2 cellular contexts compared by ENCODE assay signal in genomic region chr11:46719048-46719542, GRCh38.
TF ChIP-seq lines count a peak whose summit lies in the region.

Gene F2 (plus strand): TSS chr11:46719213. CDS start chr11:46719236, 23 bp downstream.

TF ChIP-seq in SK-N-SH, 30 proteins besides CTCF, POLR2A, EP300 and RAD21:
- TF ChIP-seq, protein P1, sequence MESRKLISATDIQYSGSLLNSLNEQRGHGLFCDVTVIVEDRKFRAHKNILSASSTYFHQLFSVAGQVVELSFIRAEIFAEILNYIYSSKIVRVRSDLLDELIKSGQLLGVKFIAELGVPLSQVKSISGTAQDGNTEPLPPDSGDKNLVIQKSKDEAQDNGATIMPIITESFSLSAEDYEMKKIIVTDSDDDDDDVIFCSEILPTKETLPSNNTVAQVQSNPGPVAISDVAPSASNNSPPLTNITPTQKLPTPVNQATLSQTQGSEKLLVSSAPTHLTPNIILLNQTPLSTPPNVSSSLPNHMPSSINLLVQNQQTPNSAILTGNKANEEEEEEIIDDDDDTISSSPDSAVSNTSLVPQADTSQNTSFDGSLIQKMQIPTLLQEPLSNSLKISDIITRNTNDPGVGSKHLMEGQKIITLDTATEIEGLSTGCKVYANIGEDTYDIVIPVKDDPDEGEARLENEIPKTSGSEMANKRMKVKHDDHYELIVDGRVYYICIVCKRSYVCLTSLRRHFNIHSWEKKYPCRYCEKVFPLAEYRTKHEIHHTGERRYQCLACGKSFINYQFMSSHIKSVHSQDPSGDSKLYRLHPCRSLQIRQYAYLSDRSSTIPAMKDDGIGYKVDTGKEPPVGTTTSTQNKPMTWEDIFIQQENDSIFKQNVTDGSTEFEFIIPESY (IDR thresholded peaks at IDR 0.05; ENCODE audit: borderline replicate concordance, low read depth), result no peak
- no peak for TF ChIP-seq FOXM1 (IDR thresholded peaks at IDR 0.05; ENCODE audit: low read depth)
- no peak for TF ChIP-seq YY1 (IDR thresholded peaks at IDR 0.05; ENCODE audit: low read depth)

TF ChIP-seq in SK-N-SH treated with all-trans-retinoic acid at 6 μM for 48 hours, 23 proteins besides CTCF, POLR2A, EP300 and RAD21:
- TF ChIP-seq OSR1 (CRISPR knock-in tag; IDR thresholded peaks at IDR 0.05) (no peak), BACH2 (CRISPR knock-in tag; IDR thresholded peaks at IDR 0.05; ENCODE audit: borderline replicate concordance) (no peak), ZFP30 (CRISPR knock-in tag; IDR thresholded peaks at IDR 0.05) (no peak), GLIS3 (CRISPR knock-in tag; IDR thresholded peaks at IDR 0.05) (no peak), ARNTL (CRISPR knock-in tag; IDR thresholded peaks at IDR 0.05; ENCODE audit: borderline replicate concordance, low read depth) (no peak), CSDC2 (CRISPR knock-in tag; IDR thresholded peaks at IDR 0.05) (no peak), ESRRG (CRISPR knock-in tag; IDR thresholded peaks at IDR 0.05) (no peak), RARB (CRISPR knock-in tag; IDR thresholded peaks at IDR 0.05) (no peak), CSRNP3 (CRISPR knock-in tag; IDR thresholded peaks at IDR 0.05) (no peak), SNAI2 (CRISPR knock-in tag; IDR thresholded peaks at IDR 0.05) (no peak), PPARA (CRISPR knock-in tag; IDR thresholded peaks at IDR 0.05; ENCODE audit: borderline replicate concordance) (no peak)
- TF ChIP-seq, protein P2, sequence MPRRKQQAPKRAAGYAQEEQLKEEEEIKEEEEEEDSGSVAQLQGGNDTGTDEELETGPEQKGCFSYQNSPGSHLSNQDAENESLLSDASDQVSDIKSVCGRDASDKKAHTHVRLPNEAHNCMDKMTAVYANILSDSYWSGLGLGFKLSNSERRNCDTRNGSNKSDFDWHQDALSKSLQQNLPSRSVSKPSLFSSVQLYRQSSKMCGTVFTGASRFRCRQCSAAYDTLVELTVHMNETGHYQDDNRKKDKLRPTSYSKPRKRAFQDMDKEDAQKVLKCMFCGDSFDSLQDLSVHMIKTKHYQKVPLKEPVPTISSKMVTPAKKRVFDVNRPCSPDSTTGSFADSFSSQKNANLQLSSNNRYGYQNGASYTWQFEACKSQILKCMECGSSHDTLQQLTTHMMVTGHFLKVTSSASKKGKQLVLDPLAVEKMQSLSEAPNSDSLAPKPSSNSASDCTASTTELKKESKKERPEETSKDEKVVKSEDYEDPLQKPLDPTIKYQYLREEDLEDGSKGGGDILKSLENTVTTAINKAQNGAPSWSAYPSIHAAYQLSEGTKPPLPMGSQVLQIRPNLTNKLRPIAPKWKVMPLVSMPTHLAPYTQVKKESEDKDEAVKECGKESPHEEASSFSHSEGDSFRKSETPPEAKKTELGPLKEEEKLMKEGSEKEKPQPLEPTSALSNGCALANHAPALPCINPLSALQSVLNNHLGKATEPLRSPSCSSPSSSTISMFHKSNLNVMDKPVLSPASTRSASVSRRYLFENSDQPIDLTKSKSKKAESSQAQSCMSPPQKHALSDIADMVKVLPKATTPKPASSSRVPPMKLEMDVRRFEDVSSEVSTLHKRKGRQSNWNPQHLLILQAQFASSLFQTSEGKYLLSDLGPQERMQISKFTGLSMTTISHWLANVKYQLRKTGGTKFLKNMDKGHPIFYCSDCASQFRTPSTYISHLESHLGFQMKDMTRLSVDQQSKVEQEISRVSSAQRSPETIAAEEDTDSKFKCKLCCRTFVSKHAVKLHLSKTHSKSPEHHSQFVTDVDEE (CRISPR knock-in tag; IDR thresholded peaks at IDR 0.05), result no peak
- TF ChIP-seq, protein P3, sequence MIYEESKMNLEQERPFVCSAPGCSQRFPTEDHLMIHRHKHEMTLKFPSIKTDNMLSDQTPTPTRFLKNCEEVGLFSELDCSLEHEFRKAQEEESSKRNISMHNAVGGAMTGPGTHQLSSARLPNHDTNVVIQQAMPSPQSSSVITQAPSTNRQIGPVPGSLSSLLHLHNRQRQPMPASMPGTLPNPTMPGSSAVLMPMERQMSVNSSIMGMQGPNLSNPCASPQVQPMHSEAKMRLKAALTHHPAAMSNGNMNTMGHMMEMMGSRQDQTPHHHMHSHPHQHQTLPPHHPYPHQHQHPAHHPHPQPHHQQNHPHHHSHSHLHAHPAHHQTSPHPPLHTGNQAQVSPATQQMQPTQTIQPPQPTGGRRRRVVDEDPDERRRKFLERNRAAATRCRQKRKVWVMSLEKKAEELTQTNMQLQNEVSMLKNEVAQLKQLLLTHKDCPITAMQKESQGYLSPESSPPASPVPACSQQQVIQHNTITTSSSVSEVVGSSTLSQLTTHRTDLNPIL (CRISPR knock-in tag; IDR thresholded peaks at IDR 0.05; ENCODE audit: low read depth), result no peak
- TF ChIP-seq, protein P4, sequence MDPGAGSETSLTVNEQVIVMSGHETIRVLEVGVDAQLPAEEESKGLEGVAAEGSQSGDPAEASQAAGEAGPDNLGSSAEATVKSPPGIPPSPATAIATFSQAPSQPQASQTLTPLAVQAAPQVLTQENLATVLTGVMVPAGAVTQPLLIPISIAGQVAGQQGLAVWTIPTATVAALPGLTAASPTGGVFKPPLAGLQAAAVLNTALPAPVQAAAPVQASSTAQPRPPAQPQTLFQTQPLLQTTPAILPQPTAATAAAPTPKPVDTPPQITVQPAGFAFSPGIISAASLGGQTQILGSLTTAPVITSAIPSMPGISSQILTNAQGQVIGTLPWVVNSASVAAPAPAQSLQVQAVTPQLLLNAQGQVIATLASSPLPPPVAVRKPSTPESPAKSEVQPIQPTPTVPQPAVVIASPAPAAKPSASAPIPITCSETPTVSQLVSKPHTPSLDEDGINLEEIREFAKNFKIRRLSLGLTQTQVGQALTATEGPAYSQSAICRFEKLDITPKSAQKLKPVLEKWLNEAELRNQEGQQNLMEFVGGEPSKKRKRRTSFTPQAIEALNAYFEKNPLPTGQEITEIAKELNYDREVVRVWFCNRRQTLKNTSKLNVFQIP (CRISPR knock-in tag; IDR thresholded peaks at IDR 0.05; ENCODE audit: borderline replicate concordance, low read depth), result no peak
